Comparison of ENCODE assay signal across 8 cellular contexts in the genomic region with DNA sequence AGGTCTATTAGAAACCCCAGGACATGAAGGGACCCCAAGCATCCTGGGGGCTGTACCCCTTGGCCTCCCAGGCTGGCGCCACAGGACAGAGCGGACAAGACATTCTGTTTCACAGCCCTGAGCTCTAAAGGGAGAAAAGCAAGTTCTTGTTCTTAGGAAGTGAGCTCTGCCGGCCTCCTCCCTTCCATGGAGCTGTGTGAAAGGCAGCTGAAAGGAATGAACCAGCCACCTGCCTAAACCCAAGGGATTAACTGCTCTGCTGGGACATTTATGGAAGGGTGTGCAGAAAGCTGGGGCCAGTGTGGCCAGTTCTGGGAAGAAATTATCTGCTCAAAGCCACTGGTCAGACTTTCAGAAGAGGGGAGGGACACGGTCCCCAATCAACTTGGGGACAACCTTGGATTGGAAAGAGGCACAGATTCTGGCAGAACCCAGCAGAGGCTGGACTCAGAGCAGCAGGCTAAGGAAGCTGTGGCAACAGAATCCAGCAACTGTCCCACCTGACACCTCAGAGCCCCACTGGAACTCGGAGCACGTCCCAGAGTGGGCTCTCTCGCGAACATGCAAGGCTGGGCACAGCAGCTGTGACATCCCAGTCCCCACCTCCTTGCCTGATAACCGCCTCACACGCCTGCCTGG. TPM values are rescaled to one million over a fixed set of nuclear protein-coding genes. Genes with fewer than 3 reads are reported as not detected.
DNase-seq lines count a peak whose midpoint lies in the region; ATAC-seq and TF ChIP-seq lines count a peak whose summit lies in the region.

No MANE protein-coding gene starts in this region.

- H3K4me3 ChIP-seq in Karpas-422 (ENCODE audit: low read length) (peak overlapping the region; percentile 91), mucosa of stomach (ENCODE audit: low read length) (peak overlapping the region; percentile 82)

- no peaks in the 10 kb centered on the region for H3K9me3 Mint-ChIP-seq in chondrocyte (ENCODE audit: low read depth)

- peak overlapping the region; percentile 81 for H3K9ac ChIP-seq in Karpas-422 (ENCODE audit: low read length)
- H3K9ac ChIP-seq in mucosa of stomach (ENCODE audit: low read length) = peak overlapping the region; percentile 89

- H3K36me3 ChIP-seq in Karpas-422 (ENCODE audit: insufficient read depth, low read length) = peaks cover 3% of the 10 kb centered on the region; the same call in 1 of the 2 replicates
- no peaks in the 10 kb centered on the region for H3K36me3 ChIP-seq in mucosa of stomach (ENCODE audit: control insufficient read depth, insufficient read depth, low read length)

- H3K9me3 ChIP-seq in Karpas-422 (ENCODE audit: low read length) = no peaks in the 10 kb centered on the region
- no peaks in the 10 kb centered on the region for H3K9me3 ChIP-seq in mucosa of stomach (ENCODE audit: control insufficient read depth, low read length)

- H3K4me2 ChIP-seq in Karpas-422 (ENCODE audit: low read depth, low read length, poor library complexity, severe bottlenecking) = peak overlapping the region; percentile 100

- no peak for ATAC-seq in HG02623 (IDR thresholded peaks at IDR 0.05; ENCODE audit: unreplicated experiment)

- peak overlapping the region; percentile 98 for H3K27ac Mint-ChIP-seq in chondrocyte (ENCODE audit: unreplicated experiment)

- H3K79me2 ChIP-seq in Karpas-422 (ENCODE audit: low read length) = peaks cover 29% of the 10 kb centered on the region

- H4K20me1 ChIP-seq in Karpas-422 (ENCODE audit: insufficient read depth, low read depth, low read length) = 0 out of 2 replicates have a peak, but pooled peaks cover 2% of the 10 kb centered on the region

- H3K27me3 ChIP-seq in Karpas-422 (ENCODE audit: low read length) (no peaks in the 10 kb centered on the region), mucosa of stomach (ENCODE audit: control insufficient read depth, insufficient read depth, low read length) (no peaks in the 10 kb centered on the region)

- H3K4me1 ChIP-seq in Karpas-422 (ENCODE audit: low read length) = peaks cover 32% of the 10 kb centered on the region
- peaks cover 36% of the 10 kb centered on the region for H3K4me1 ChIP-seq in mucosa of stomach (ENCODE audit: control insufficient read depth, insufficient read depth, low read length)

- H2AFZ ChIP-seq in Karpas-422 (ENCODE audit: low read length) = no peak overlapping the region

- peaks cover 10% of the 10 kb centered on the region for H3K36me3 Mint-ChIP-seq in chondrocyte (ENCODE audit: low read depth)

- peak overlapping the region; percentile 10; the same call in 1 of the 2 replicates for H3K27ac ChIP-seq in Karpas-422 (ENCODE audit: low read length)

- no peak for TF ChIP-seq CTCF in chondrocyte (IDR thresholded peaks at IDR 0.05)

- H3K4me3 Mint-ChIP-seq in chondrocyte (ENCODE audit: unreplicated experiment) = peak overlapping the region; percentile 86

- DNase-seq in EH (ENCODE audit: low read depth) = peak; percentile 25
- peak; percentile 40 for DNase-seq in Karpas-422
- no peak for DNase-seq in chondrocyte (ENCODE audit: low spot score)
- DNase-seq in HuH-7.5 (ENCODE audit: low spot score) = no peak
- DNase-seq in NCI-H1105 (lab: John Stamatoyannopoulos, UW) = no peak
- no peak for DNase-seq in DMS153 treated with DMSO at 0.1 percent for 48 hours (lab: John Stamatoyannopoulos, UW; ENCODE audit: unreplicated experiment)

- H3K9me2 ChIP-seq in Karpas-422 (replicated peaks; ENCODE audit: insufficient read depth, low read length) = no peaks in the 10 kb centered on the region

- H3K27me3 Mint-ChIP-seq in chondrocyte (ENCODE audit: low read depth) = no peaks in the 10 kb centered on the region

- peaks cover 46% of the 10 kb centered on the region for H3K4me1 Mint-ChIP-seq in chondrocyte (ENCODE audit: low read depth)

RNA-seq across cellular contexts. Expression of gene KLHL21, which starts 2.1 kb away (rescaled TPM):
- 12.2 and 13.3 TPM in 2 replicates for total RNA-seq in Karpas-422 (2014; rRNA removed; shearing (Covaris generic); ENCODE audit: low replicate concordance)
- total RNA-seq in chondrocyte = 34.3 to 39.6 TPM (median 38.3 TPM) in 3 replicates

RNA-seq across cellular contexts. Expression of gene PHF13, which starts 13.0 kb away (rescaled TPM):
- total RNA-seq in Karpas-422 (2014; rRNA removed; shearing (Covaris generic); ENCODE audit: low replicate concordance) = 5.7 and 11.1 TPM in 2 replicates
- total RNA-seq in chondrocyte = 22.2 to 25.6 TPM (median 23.9 TPM) in 3 replicates

RNA-seq across cellular contexts. Expression of gene ZBTB48, which starts 20.7 kb away (rescaled TPM):
- total RNA-seq in Karpas-422 (2014; rRNA removed; shearing (Covaris generic); ENCODE audit: low replicate concordance) = 36.3 and 69.0 TPM in 2 replicates
- total RNA-seq in chondrocyte = 19.9 to 27.4 TPM (median 23.7 TPM) in 3 replicates

RNA-seq across cellular contexts. Expression of gene THAP3, which starts 24.1 kb away (rescaled TPM):
- 13.3 and 19.5 TPM in 2 replicates for total RNA-seq in Karpas-422 (2014; rRNA removed; shearing (Covaris generic); ENCODE audit: low replicate concordance)
- total RNA-seq in chondrocyte = 12.9 to 18.2 TPM (median 14.7 TPM) in 3 replicates

RNA-seq across cellular contexts. Expression of gene TAS1R1, which starts 45.4 kb away (rescaled TPM):
- not detected in 2 replicates for total RNA-seq in Karpas-422 (2014; rRNA removed; shearing (Covaris generic); ENCODE audit: low replicate concordance)
- total RNA-seq in chondrocyte = not detected in 3 replicates

Comparison
In these comparisons a context has a peak if more than half of its experiments do, and no peak if none do; other contexts are left out.
1. DNase-seq: peak in EH (single experiment) and Karpas-422 (single experiment); none in chondrocyte (single experiment), HuH-7.5 (single experiment), NCI-H1105 (single experiment) and DMS153 treated with DMSO at 0.1 percent for 48 hours (single experiment).